In the genomic region with DNA sequence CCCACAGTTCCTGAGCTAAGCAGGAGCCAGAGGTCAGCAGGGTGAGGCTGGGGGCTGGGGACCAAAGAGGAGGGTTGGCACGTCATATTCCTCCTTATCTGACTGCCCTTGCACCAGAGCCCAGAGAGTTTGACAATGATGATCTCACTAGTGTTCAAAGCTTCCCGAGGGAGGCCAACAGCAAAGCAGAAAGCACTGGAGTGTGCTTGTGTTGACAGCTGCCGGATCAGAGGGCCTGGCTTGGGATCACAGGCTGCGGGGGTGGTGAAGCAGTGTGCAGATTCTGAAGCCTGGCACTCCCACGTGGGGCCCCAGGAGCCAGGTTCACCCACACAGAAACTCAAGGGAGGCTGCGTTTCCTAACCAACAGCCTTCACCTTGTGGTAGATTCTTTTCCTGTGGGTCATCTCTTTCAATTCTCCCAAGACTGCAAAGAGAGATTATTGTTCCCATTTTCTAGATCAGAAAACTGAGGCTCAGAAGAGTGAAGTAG, we compare ENCODE assay signal across 8 cellular contexts.
DNase-seq lines count a peak whose midpoint lies in the region; ATAC-seq and TF ChIP-seq lines count a peak whose summit lies in the region.
"Not testable (repeated sequence)": the region's sequence is repeated elsewhere in the genome, so short reads cannot be mapped to it uniquely, and the experiment has no call there.

No MANE protein-coding gene starts in this region.

- not testable (repeated sequence) for H3K4me3 Mint-ChIP-seq in GM23338; stimulated activated naive B cell treated with anti-CD40 and anti-IgM and Interleukin-4, amounts not matched to agents 10 μg/mL and 1 μg/mL and 100 μg/mL, for 72 hours

- not testable (repeated sequence) for H3K9me3 Mint-ChIP-seq in GM23338; stimulated activated naive B cell treated with anti-CD40 and anti-IgM and Interleukin-4, amounts not matched to agents 10 μg/mL and 1 μg/mL and 100 μg/mL, for 72 hours

- H3K4me1 Mint-ChIP-seq in GM23338: not testable (repeated sequence)
- peaks cover 11 to 17% of the 10 kb centered on the region in 2 donors for H3K4me1 Mint-ChIP-seq in stimulated activated naive B cell treated with anti-CD40 and anti-IgM and Interleukin-4, amounts not matched to agents 10 μg/mL and 1 μg/mL and 100 μg/mL, for 72 hours

- not testable (repeated sequence) for H3K79me2 ChIP-seq in ACC112 (ENCODE audit: control insufficient read depth, insufficient read depth, low read length, unreplicated experiment); GM23338 (replicated peaks; ENCODE audit: insufficient read depth)

- peaks cover 23% of the 10 kb centered on the region for H3K27me3 Mint-ChIP-seq in GM23338 (ENCODE audit: insufficient read depth, low read depth, poor library complexity)
- peaks cover 29 to 42% of the 10 kb centered on the region in 2 donors for H3K27me3 Mint-ChIP-seq in stimulated activated naive B cell treated with anti-CD40 and anti-IgM and Interleukin-4, amounts not matched to agents 10 μg/mL and 1 μg/mL and 100 μg/mL, for 72 hours

- H3K27ac ChIP-seq in ACC112 (ENCODE audit: low read depth, low read length): 0 out of 2 replicates have a peak overlapping the region, but pooled peaks have one; percentile 52
- H3K27ac ChIP-seq in GM23338 (ENCODE audit: low read depth); foreskin keratinocyte: not testable (repeated sequence)

- not testable (repeated sequence) for DNase-seq in GM23338 (ENCODE audit: low spot score); stimulated activated naive B cell treated with anti-CD40 and anti-IgM and Interleukin-4, amounts not matched to agents 10 μg/mL and 1 μg/mL and 100 μg/mL, for 72 hours
- peak; percentile 95 for DNase-seq in NCI-H226
- peak; percentile 18 for DNase-seq in astrocyte of the spinal cord (ENCODE audit: low read depth, low spot score)
- DNase-seq in foreskin keratinocyte: peak in 1 of 2 donors; percentile 40
- DNase-seq in iris pigment epithelial cell (ENCODE audit: low read depth): peak; percentile 21
- DNase-seq in myocyte (ENCODE audit: low read depth): peak; percentile 23

- H2AFZ ChIP-seq in ACC112 (ENCODE audit: low read length, unreplicated experiment); GM23338: not testable (repeated sequence)

- not testable (repeated sequence) for H3K4me3 ChIP-seq in ACC112 (ENCODE audit: low read depth, low read length); GM23338; astrocyte of the spinal cord (ENCODE audit: low read depth, low read length)

- not testable (repeated sequence) for H3K27ac Mint-ChIP-seq in GM23338; stimulated activated naive B cell treated with anti-CD40 and anti-IgM and Interleukin-4, amounts not matched to agents 10 μg/mL and 1 μg/mL and 100 μg/mL, for 72 hours

- TF ChIP-seq CTCF in GM23338 (conservative IDR thresholded peaks at IDR 0.05; ENCODE audit: low read depth in 2 of 2); astrocyte of the spinal cord (IDR thresholded peaks at IDR 0.05; ENCODE audit: low read depth, low read length); foreskin keratinocyte (conservative IDR thresholded peaks at IDR 0.05): not testable (repeated sequence)

- peaks cover 13% of the 10 kb centered on the region for H3K4me1 ChIP-seq in ACC112 (ENCODE audit: control insufficient read depth, insufficient read depth, low read length, unreplicated experiment)
- H3K4me1 ChIP-seq in GM23338 (ENCODE audit: insufficient read depth); foreskin keratinocyte: not testable (repeated sequence)

- H4K20me1 ChIP-seq in GM23338 (replicated peaks; ENCODE audit: insufficient read depth): not testable (repeated sequence)

- in situ Hi-C loops in astrocyte of the spinal cord (cut with HindIII; ENCODE audit: low sequenced_read_pairs): not testable (repeated sequence)

- H3F3A ChIP-seq in GM23338 (replicated peaks; ENCODE audit: low read depth): not testable (repeated sequence)

- not testable (repeated sequence) for ATAC-seq in GM23338
- peak; percentile 6 for ATAC-seq in foreskin keratinocyte
- peak; percentile 21 to 26 for ATAC-seq in stimulated activated naive B cell treated with anti-CD40 and anti-IgM and Interleukin-4, amounts not matched to agents 10 μg/mL and 1 μg/mL and 100 μg/mL, for 72 hours (replicated peaks)

- H3K36me3 Mint-ChIP-seq in GM23338 (ENCODE audit: low read depth); stimulated activated naive B cell treated with anti-CD40 and anti-IgM and Interleukin-4, amounts not matched to agents 10 μg/mL and 1 μg/mL and 100 μg/mL, for 72 hours: not testable (repeated sequence)

- H3K4me2 ChIP-seq in GM23338: peak overlapping the region; percentile 91; the same call in 1 of the 2 replicates

- H3K27me3 ChIP-seq in ACC112 (ENCODE audit: insufficient read depth, low read length); foreskin keratinocyte: not testable (repeated sequence)
- H3K27me3 ChIP-seq in GM23338 (ENCODE audit: insufficient read depth): peaks cover 22% of the 10 kb centered on the region

- H3K36me3 ChIP-seq in ACC112 (ENCODE audit: insufficient read depth, low read length); GM23338 (ENCODE audit: insufficient read depth): not testable (repeated sequence)

- not testable (repeated sequence) for H3K9me2 ChIP-seq in GM23338 (ENCODE audit: insufficient read depth)
